In the genomic region with DNA sequence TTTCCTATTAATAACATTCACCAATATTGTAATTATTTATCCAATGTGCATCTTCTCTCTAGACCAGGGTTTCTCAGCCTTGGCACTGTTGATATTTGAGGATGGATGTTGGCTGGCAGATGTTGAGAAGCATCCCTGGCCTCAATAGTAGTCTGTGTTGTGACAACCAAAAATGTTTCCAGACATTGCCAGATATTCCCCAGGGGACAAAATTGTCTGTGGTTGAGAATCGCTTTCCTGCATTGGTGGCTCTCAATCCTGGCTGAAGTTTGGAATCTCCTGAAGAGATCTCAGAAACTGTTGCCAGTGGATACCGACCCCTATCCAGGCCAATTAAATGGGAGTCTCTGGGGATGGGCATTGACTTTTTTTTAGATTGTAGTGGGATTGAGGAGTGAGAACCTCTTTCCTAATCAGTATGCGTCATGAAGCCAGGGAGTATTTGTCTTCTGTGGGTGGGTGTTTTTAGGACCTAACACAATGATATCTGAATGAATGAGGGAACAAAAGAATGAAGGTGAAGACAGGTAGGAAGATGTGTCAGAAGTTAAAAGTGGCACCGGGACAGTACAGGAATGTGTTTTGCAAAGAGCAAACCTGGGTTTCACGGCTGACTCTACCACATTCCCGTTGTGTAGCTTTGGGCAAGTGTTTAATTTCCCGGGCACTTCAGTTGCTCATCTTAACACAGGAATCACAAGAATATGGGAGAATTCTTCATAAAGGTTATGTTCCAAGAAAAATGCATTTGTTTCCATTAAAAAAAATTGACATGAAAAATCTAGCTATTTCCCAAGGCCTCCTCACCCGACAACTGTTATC, we compare ENCODE assay signal across 16 cellular contexts. TPM values are rescaled to one million over a fixed set of nuclear protein-coding genes. Genes with fewer than 3 reads are reported as not detected.
DNase-seq lines count a peak whose midpoint lies in the region; ATAC-seq and TF ChIP-seq lines count a peak whose summit lies in the region.
"Had no signal": no experiment of that assay in that cellular context is flagged by ENCODE, and none has a peak within 500 bp of the region (broad histone marks: within the 10 kb centered on the region; RNA-seq: fewer than 3 reads in every experiment).

No MANE protein-coding gene starts in this region.

- H3K9me3 ChIP-seq in adipocyte (ENCODE audit: control insufficient read depth, low read length) (peaks cover 5% of the 10 kb centered on the region), hepatocyte (ENCODE audit: low read depth) (no peaks in the 10 kb centered on the region), gastrocnemius medialis (no peaks in the 10 kb centered on the region)

- TF ChIP-seq CTCF in hepatocyte (IDR thresholded peaks at IDR 0.05; ENCODE audit: poor library complexity) (no peak), omental fat pad (IDR thresholded peaks at IDR 0.05) (no peak), gastrocnemius medialis (IDR thresholded peaks at IDR 0.05 in 4 of 5, conservative IDR thresholded peaks at IDR 0.05 in 1 of 5) (no peak)

- H3K4me1 ChIP-seq in adipocyte (ENCODE audit: control insufficient read depth, insufficient read depth, low read length) (peaks cover 39% of the 10 kb centered on the region), hepatocyte (ENCODE audit: insufficient read depth) (peaks cover 31% of the 10 kb centered on the region), gastrocnemius medialis (no peaks in the 10 kb centered on the region)

- intact Hi-C loops in gastrocnemius medialis (cut with DNase I; ENCODE audit: low total_unique reads): no loop called here

- in situ Hi-C loops in gastrocnemius medialis (cut with MboI; ENCODE audit: low sequenced_read_pairs in 4 of 4): no loop called here

- peaks cover 58% of the 10 kb centered on the region for H3K79me2 ChIP-seq in hepatocyte

- H3K27me3 ChIP-seq in adipocyte (replicated peaks; ENCODE audit: control insufficient read depth, insufficient read depth, low read length): no peaks in the 10 kb centered on the region
- H3K27me3 ChIP-seq in hepatocyte: no peaks in the 10 kb centered on the region
- no peaks in the 10 kb centered on the region for H3K27me3 ChIP-seq in gastrocnemius medialis

- peak; percentile 16 for DNase-seq in EH (ENCODE audit: low read depth)
- DNase-seq in adipocyte (ENCODE audit: low read depth): peak; percentile 26
- DNase-seq in hepatocyte (ENCODE audit: low spot score): no peak
- no peak for DNase-seq in omental fat pad (ENCODE audit: low spot score)
- DNase-seq in NCI-H510A treated with DMSO at 0.1 percent for 48 hours (lab: John Stamatoyannopoulos, UW): no peak
- DNase-seq in NCI-H2029 (lab: John Stamatoyannopoulos, UW): no peak
- no peak for DNase-seq in gastrocnemius medialis
- DNase-seq: ACHN, DMS 273 treated with DMSO at 0.1 percent for 48 hours, DND-41, Kasumi-1, NCI-H1105, NCI-H2227 treated with DMSO at 0.1 percent for 48 hours, NCI-H524 treated with DMSO at 0.1 percent for 48 hours, PC-9 had no signal

- H3K4me2 ChIP-seq in hepatocyte: no peak overlapping the region
- H3K4me2 ChIP-seq: PC-9 had no signal

- H4K20me1 ChIP-seq in hepatocyte (ENCODE audit: insufficient read depth, poor library complexity, severe bottlenecking): no peaks in the 10 kb centered on the region

- ATAC-seq in omental fat pad (ENCODE audit: low FRiP score): peak; percentile 55
- no peak for ATAC-seq in HG03108 (IDR thresholded peaks at IDR 0.05; ENCODE audit: unreplicated experiment)
- no peak for ATAC-seq in gastrocnemius medialis

- H3K27ac ChIP-seq in hepatocyte: peak overlapping the region; percentile 38
- no peak overlapping the region for H3K27ac ChIP-seq in gastrocnemius medialis
- H3K27ac ChIP-seq: PC-9 had no signal

- TF ChIP-seq POLR2A in gastrocnemius medialis (IDR thresholded peaks at IDR 0.05): no peak

- no peak overlapping the region for H2AFZ ChIP-seq in hepatocyte
- H2AFZ ChIP-seq: PC-9 had no signal

- no peak overlapping the region for H3K9ac ChIP-seq in adipocyte (ENCODE audit: low read length)

- no peak overlapping the region for H3K4me3 ChIP-seq in adipocyte (ENCODE audit: low read length)
- no peak overlapping the region for H3K4me3 ChIP-seq in hepatocyte
- H3K4me3 ChIP-seq in gastrocnemius medialis: no peak overlapping the region
- H3K4me3 ChIP-seq: PC-9 had no signal

- no peaks in the 10 kb centered on the region for H3K9me2 ChIP-seq in hepatocyte (replicated peaks; ENCODE audit: insufficient read depth)

- 63% methylated on average over 8 of the region's 8 CpGs for WGBS in hepatocyte (ENCODE audit: low lambda C conversion rate, missing lambda C conversion rate)

- H3K36me3 ChIP-seq in adipocyte (ENCODE audit: control insufficient read depth, insufficient read depth, low read length, severe bottlenecking) (no peaks in the 10 kb centered on the region), hepatocyte (replicated peaks; ENCODE audit: insufficient read depth, low read depth) (no peaks in the 10 kb centered on the region), gastrocnemius medialis (no peaks in the 10 kb centered on the region)

RNA-seq across cellular contexts. Expression of gene HSD17B2, which starts 24.3 kb away (rescaled TPM):
- total RNA-seq in hepatocyte: 75.6 and 76.7 TPM in 2 replicates
- 63.5 and 91.1 TPM in 2 replicates for polyA plus RNA-seq in hepatocyte
- 1 to 10 TPM in 2 of 4 donors, under 1 TPM in 1, not detected in 1; 0.94 to 5.7 (median 1.6) TPM for total RNA-seq in omental fat pad
- under 1 TPM in 2 of 4 donors, not detected in 2; 0.22 to 0.29 TPM for total RNA-seq in gastrocnemius medialis
- total RNA-seq: PC-9 had no signal

RNA-seq across cellular contexts. Expression of gene SDR42E1, which starts 48.1 kb away (rescaled TPM):
- total RNA-seq in hepatocyte (not detected in 2 replicates), omental fat pad (1 to 10 TPM; 1.8 to 3.3 (median 2.1) TPM), gastrocnemius medialis (under 1 TPM in 1 of 4 donors, not detected in 3; 0.02 TPM)
- polyA plus RNA-seq in hepatocyte: 0.04 TPM in 1 of 2 replicates, not detected in the other

Comparison
In these comparisons a context has a peak if more than half of its experiments do, and no peak if none do; other contexts are left out.
1. DNase-seq: peak in EH (single experiment) and adipocyte (single experiment); none in hepatocyte (single experiment), omental fat pad (single experiment), NCI-H510A treated with DMSO at 0.1 percent for 48 hours (single experiment), NCI-H2029 (single experiment) and gastrocnemius medialis (0 of 2).
2. RNA of gene HSD17B2, which starts 24.3 kb away (total RNA-seq): 75.6 to 76.7 TPM in hepatocyte; 0.94 to 5.7 TPM in omental fat pad and 0.22 to 0.29 TPM in gastrocnemius medialis; every median in the first group is over 10 times any median in the second.